8 cellular contexts compared by ENCODE assay signal in the genomic region with DNA sequence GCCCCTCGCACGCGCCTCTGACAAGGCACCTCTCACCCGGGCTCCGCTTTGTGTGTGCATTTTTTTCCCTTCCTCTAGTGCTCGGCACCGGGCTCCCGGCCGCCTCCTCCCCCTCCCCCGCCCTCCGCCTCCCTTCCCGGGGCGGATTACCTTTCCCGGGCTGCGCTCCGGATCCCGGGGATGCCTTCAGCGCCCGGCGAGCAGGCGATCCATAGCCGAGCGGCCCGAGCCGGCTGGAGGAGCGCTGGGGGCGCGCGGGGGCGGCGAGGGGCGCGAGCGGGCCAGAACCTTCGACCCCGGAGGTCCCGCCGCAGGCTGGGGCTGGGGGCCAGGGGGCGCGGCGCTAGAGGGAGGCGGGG. TPM values are rescaled to one million over a fixed set of nuclear protein-coding genes. Genes with fewer than 3 reads are reported as not detected.
DNase-seq lines count a peak whose midpoint lies in the region; ATAC-seq and TF ChIP-seq lines count a peak whose summit lies in the region.

No MANE protein-coding gene starts in this region.

- no peaks in the 10 kb centered on the region for H3K9me2 ChIP-seq in OCI-LY7 (ENCODE audit: insufficient read depth, low read length)

- POLR2A ChIA-PET in OCI-LY7 (lab: Charles Lee), result no interaction called here

- H3K4me3 ChIP-seq in GM12864 (ENCODE audit: low read depth, low read length) (peak overlapping the region; percentile 30; the same call in 1 of the 2 replicates), fibroblast of lung (replicated peaks in 1 of 4; ENCODE audit: control extremely low read depth in 1 of 4, insufficient read depth in 1 of 4, low read depth in 3 of 4, low read length in 4 of 4) (peak overlapping the region in 3 of 4 experiments; percentile 2 to 45 (median 44)), OCI-LY7 (ENCODE audit: low read depth, low read length, poor library complexity, severe bottlenecking) (no peak overlapping the region)

- ATAC-seq in GM21576 (IDR thresholded peaks at IDR 0.05; ENCODE audit: unreplicated experiment), result peak; percentile 15
- ATAC-seq in natural killer cell treated with Interleukin-12 subunit alpha and Interleukin-12 subunit beta and Interleukin-15 and Interleukin-18, amount 100 ng/mL, for 72 hours, result peak; percentile 27 to 60

- H3K4me2 ChIP-seq in fibroblast of lung (ENCODE audit: extremely low read depth, insufficient read depth, low read length) (no peak overlapping the region), OCI-LY7 (ENCODE audit: low read length) (no peak overlapping the region)

- H3K79me2 ChIP-seq in fibroblast of lung (ENCODE audit: control insufficient read depth, insufficient read depth, low read length) (no peaks in the 10 kb centered on the region), OCI-LY7 (ENCODE audit: insufficient read depth, low read depth, low read length) (no peaks in the 10 kb centered on the region)

- H3K4me1 ChIP-seq in fibroblast of lung (ENCODE audit: control insufficient read depth, extremely low read depth, insufficient read depth, low read length) (no peaks in the 10 kb centered on the region), OCI-LY7 (ENCODE audit: insufficient read depth, low read length, poor library complexity, severe bottlenecking) (no peaks in the 10 kb centered on the region)

- no peak overlapping the region for H2AFZ ChIP-seq in fibroblast of lung (ENCODE audit: low read length)
- no peak overlapping the region for H2AFZ ChIP-seq in OCI-LY7 (ENCODE audit: low read length)

- H3K27me3 Mint-ChIP-seq in natural killer cell treated with Interleukin-12 subunit alpha and Interleukin-12 subunit beta and Interleukin-15 and Interleukin-18, amount 100 ng/mL, for 72 hours, result peaks cover 32 to 45% of the 10 kb centered on the region in 2 donors

- H3K27ac ChIP-seq in fibroblast of lung (ENCODE audit: insufficient read depth, low read length), result no peak overlapping the region
- H3K27ac ChIP-seq in OCI-LY7 (ENCODE audit: low read depth, low read length, poor library complexity, severe bottlenecking), result no peak overlapping the region

- DNase-seq in GM12864 (ENCODE audit: low read depth) (no peak), NCI-H69 (lab: John Stamatoyannopoulos, UW) (peak; percentile 81), fibroblast of lung (ENCODE audit: low read depth in 2 of 2) (no peak), HT-29 (ENCODE audit: low spot score) (no peak), OCI-LY7 (ENCODE audit: low spot score) (no peak)
- no peak for DNase-seq in natural killer cell treated with Interleukin-12 subunit alpha and Interleukin-12 subunit beta and Interleukin-15 and Interleukin-18, amount 100 ng/mL, for 72 hours (ENCODE audit: low spot score)
- no peak for DNase-seq in stimulated activated CD4-positive, alpha-beta T cell treated with anti-CD3 and anti-CD28 coated beads, Interleukin-4, amount 100 ng/mL, for 24 hours

- H3K9me3 Mint-ChIP-seq in natural killer cell treated with Interleukin-12 subunit alpha and Interleukin-12 subunit beta and Interleukin-15 and Interleukin-18, amount 100 ng/mL, for 72 hours, result no peaks in the 10 kb centered on the region

- CTCF ChIA-PET in OCI-LY7 (lab: Charles Lee; ENCODE audit: unreplicated experiment), result no interaction called here

- TF ChIP-seq CTCF in GM12864 (IDR thresholded peaks at IDR 0.05; ENCODE audit: low read depth, low read length, missing control alignments) (no peak), fibroblast of lung (conservative IDR thresholded peaks at IDR 0.05 in 1 of 2, IDR thresholded peaks at IDR 0.05 in 1 of 2; ENCODE audit: low read depth in 1 of 2, low read length in 2 of 2) (no peak), OCI-LY7 (conservative IDR thresholded peaks at IDR 0.05; ENCODE audit: low read length) (no peak)

- peaks cover 14% of the 10 kb centered on the region for H3K27me3 ChIP-seq in fibroblast of lung (ENCODE audit: control insufficient read depth, insufficient read depth, low read length)

- H3K27ac Mint-ChIP-seq in natural killer cell treated with Interleukin-12 subunit alpha and Interleukin-12 subunit beta and Interleukin-15 and Interleukin-18, amount 100 ng/mL, for 72 hours, result no peak overlapping the region

- H3K9ac ChIP-seq in fibroblast of lung (ENCODE audit: insufficient read depth, low read length), result no peak overlapping the region

- no TSS peak for BruUV-seq in OCI-LY7 (replicated peaks; lab: Mats Ljungman, UMichigan)

- H4K20me1 ChIP-seq in fibroblast of lung (ENCODE audit: control insufficient read depth, extremely low read depth, insufficient read depth, low read length), result no peaks in the 10 kb centered on the region
- H4K20me1 ChIP-seq in OCI-LY7 (ENCODE audit: insufficient read depth, low read length), result no peaks in the 10 kb centered on the region

- H3K4me1 Mint-ChIP-seq in natural killer cell treated with Interleukin-12 subunit alpha and Interleukin-12 subunit beta and Interleukin-15 and Interleukin-18, amount 100 ng/mL, for 72 hours (ENCODE audit: low read depth in 2 of 2), result peaks cover 0 to 11% of the 10 kb centered on the region in 2 donors

- peaks cover 12% of the 10 kb centered on the region for H3K36me3 Mint-ChIP-seq in natural killer cell treated with Interleukin-12 subunit alpha and Interleukin-12 subunit beta and Interleukin-15 and Interleukin-18, amount 100 ng/mL, for 72 hours

- H3K9me3 ChIP-seq in fibroblast of lung (ENCODE audit: control insufficient read depth, insufficient read depth, low read depth, low read length), result no peaks in the 10 kb centered on the region
- no peaks in the 10 kb centered on the region for H3K9me3 ChIP-seq in OCI-LY7 (ENCODE audit: low read length)

- H3K36me3 ChIP-seq in fibroblast of lung (ENCODE audit: control insufficient read depth, insufficient read depth, low read length) (no peaks in the 10 kb centered on the region), OCI-LY7 (ENCODE audit: insufficient read depth, low read length) (no peaks in the 10 kb centered on the region)

- intact Hi-C loops in OCI-LY7 (cut with micrococcal nuclease; ENCODE audit: unreplicated experiment), result loop anchor here (10.0 kb wide), 1 partner anchor 1439 kb away; no protein-coding TSS in a partner anchor

- no peak overlapping the region for H3K4me3 Mint-ChIP-seq in natural killer cell treated with Interleukin-12 subunit alpha and Interleukin-12 subunit beta and Interleukin-15 and Interleukin-18, amount 100 ng/mL, for 72 hours

RNA-seq across cellular contexts. Expression of a gene that starts 0.3 kb away (rescaled TPM):
- total RNA-seq in fibroblast of lung (under 0.01 TPM in 2 replicates), OCI-LY7 (2022) (not detected in 2 replicates)
- polyA plus RNA-seq in fibroblast of lung, result 0.02 and 0.03 TPM in 2 replicates
- not detected in 2 replicates for polyA plus RNA-seq in fibroblast of lung (2012)
- not detected in 2 replicates for polyA minus RNA-seq in fibroblast of lung (ENCODE audit: low replicate concordance)
- total RNA-seq in natural killer cell treated with Interleukin-12 subunit alpha and Interleukin-12 subunit beta and Interleukin-15 and Interleukin-18, amount 100 ng/mL, for 72 hours, result under 1 TPM in 1 of 2 donors, not detected in 1; 0.24 TPM
- not detected in 2 replicates for total RNA-seq in HT-29 (2014; rRNA removed; shearing (Covaris generic))
- total RNA-seq in OCI-LY7 (2014; rRNA removed; shearing (Covaris generic)), result not detected in 2 replicates
